ENCODE assay signal across 12 cellular contexts in genomic region chr2:183998041-183998796, GRCh38.
DNase-seq lines count a peak whose midpoint lies in the region; ATAC-seq and TF ChIP-seq lines count a peak whose summit lies in the region.
"Had no signal": no experiment of that assay in that cellular context is flagged by ENCODE, and none has a peak within 500 bp of the region (broad histone marks: within the 10 kb centered on the region; RNA-seq: fewer than 3 reads in every experiment).

No MANE protein-coding gene starts in this region.

- H3K36me3 ChIP-seq in mesendoderm (ENCODE audit: control insufficient read depth, insufficient read depth, low read length) (no peaks in the 10 kb centered on the region), left ventricle myocardium inferior (no peaks in the 10 kb centered on the region)

- H3K4me2 ChIP-seq in mesendoderm (ENCODE audit: low read length) = peak overlapping the region; percentile 1

- H3K9me3 Mint-ChIP-seq in activated T-cell treated with anti-CD3 and anti-CD28 coated beads, Interleukin-2, amount 50 U/mL, for 4 hours = peaks cover 2% of the 10 kb centered on the region

- peak overlapping the region; percentile 77 for H4K5ac ChIP-seq in mesendoderm (ENCODE audit: low read length)

- H2AK5ac ChIP-seq in mesendoderm (ENCODE audit: low read length) = peak overlapping the region; percentile 8

- peak overlapping the region; percentile 96 for H3K27ac ChIP-seq in mesendoderm (ENCODE audit: low read depth, low read length)
- H3K27ac ChIP-seq in left ventricle myocardium inferior (replicated peaks) = no peak overlapping the region

- H3K4me3 ChIP-seq in mesendoderm (ENCODE audit: low read length) = no peak overlapping the region
- no peak overlapping the region for H3K4me3 ChIP-seq in left ventricle myocardium inferior
- H3K4me3 ChIP-seq: lung had no signal

- peak overlapping the region; percentile 77 for H3K56ac ChIP-seq in mesendoderm (ENCODE audit: low read length)

- intact Hi-C loops in left ventricle myocardium inferior (cut with micrococcal nuclease) = no loop called here

- ATAC-seq in GM18907 (IDR thresholded peaks at IDR 0.05; ENCODE audit: unreplicated experiment) (peak; percentile 95), GM21825 (IDR thresholded peaks at IDR 0.05; ENCODE audit: unreplicated experiment) (peak; percentile 95), HG03280 (IDR thresholded peaks at IDR 0.05; ENCODE audit: unreplicated experiment) (peak; percentile 96)
- ATAC-seq in activated T-cell treated with anti-CD3 and anti-CD28 coated beads, Interleukin-2, amount 50 U/mL, for 4 hours = no peak

- H3K79me2 ChIP-seq in mesendoderm (ENCODE audit: control insufficient read depth, insufficient read depth, low read length) = no peaks in the 10 kb centered on the region

- no peak overlapping the region for H3K23ac ChIP-seq in mesendoderm (ENCODE audit: low read length)

- no peaks in the 10 kb centered on the region for H3K79me1 ChIP-seq in mesendoderm (ENCODE audit: low read length)

- H3K36me3 Mint-ChIP-seq in activated T-cell treated with anti-CD3 and anti-CD28 coated beads, Interleukin-2, amount 50 U/mL, for 4 hours (ENCODE audit: insufficient read depth) = no peaks in the 10 kb centered on the region

- H3K4ac ChIP-seq in mesendoderm (ENCODE audit: low read depth, low read length) = peak overlapping the region; percentile 88

- no CpG with 5 or more reads among the region's 3 CpGs for WGBS in mesendoderm (ENCODE audit: extremely low coverage, insufficient coverage, low lambda C conversion rate)

- H3K9ac ChIP-seq in mesendoderm (ENCODE audit: low read length) = peak overlapping the region; percentile 23

- DNase-seq in mesendoderm (peak; percentile 61), left ventricle myocardium inferior (no peak), NCI-H187 treated with DMSO at 0.1 percent for 48 hours (lab: John Stamatoyannopoulos, UW) (no peak)
- DNase-seq in activated CD4-positive, alpha-beta T cell treated with anti-CD3 and anti-CD28 coated beads for 48 hours = no peak
- DNase-seq in activated T-cell treated with anti-CD3 and anti-CD28 coated beads, Interleukin-2, amount 50 U/mL, for 4 hours = no peak
- DNase-seq: Caco-2, retina had no signal

- H3K27me3 ChIP-seq in mesendoderm (ENCODE audit: insufficient read depth, low read length, poor library complexity) (no peaks in the 10 kb centered on the region), left ventricle myocardium inferior (ENCODE audit: low read depth) (no peaks in the 10 kb centered on the region)

- no peak overlapping the region for H2BK15ac ChIP-seq in mesendoderm (replicated peaks; ENCODE audit: low read depth)

- no peaks in the 10 kb centered on the region for H3K9me3 ChIP-seq in left ventricle myocardium inferior (replicated peaks)
- H3K9me3 ChIP-seq: Caco-2 had no signal

- H2BK5ac ChIP-seq in mesendoderm (ENCODE audit: low read length) = peak overlapping the region; percentile 99

- no peak overlapping the region for H3K4me3 Mint-ChIP-seq in activated T-cell treated with anti-CD3 and anti-CD28 coated beads, Interleukin-2, amount 50 U/mL, for 4 hours
- H3K4me3 Mint-ChIP-seq: central memory CD8-positive, alpha-beta T cell had no signal

- peak overlapping the region; percentile 92 for H2BK120ac ChIP-seq in mesendoderm (ENCODE audit: low read depth, low read length)

- TF ChIP-seq CTCF in left ventricle myocardium inferior (IDR thresholded peaks at IDR 0.05; ENCODE audit: borderline replicate concordance) = no peak

- H3K4me1 Mint-ChIP-seq in activated T-cell treated with anti-CD3 and anti-CD28 coated beads, Interleukin-2, amount 50 U/mL, for 4 hours (ENCODE audit: low read depth) = no peaks in the 10 kb centered on the region
- H3K4me1 Mint-ChIP-seq: central memory CD8-positive, alpha-beta T cell had no signal

- H3K27me3 Mint-ChIP-seq in activated T-cell treated with anti-CD3 and anti-CD28 coated beads, Interleukin-2, amount 50 U/mL, for 4 hours (ENCODE audit: low read depth) = no peaks in the 10 kb centered on the region
- H3K27me3 Mint-ChIP-seq: central memory CD8-positive, alpha-beta T cell had no signal

- H4K8ac ChIP-seq in mesendoderm (ENCODE audit: low read depth, low read length) = no peak overlapping the region

- H3K4me1 ChIP-seq in mesendoderm (ENCODE audit: control insufficient read depth, low read depth, low read length) = peaks cover 7% of the 10 kb centered on the region
- H3K4me1 ChIP-seq in left ventricle myocardium inferior = no peaks in the 10 kb centered on the region

- peak overlapping the region; percentile 94 for H3K18ac ChIP-seq in mesendoderm (ENCODE audit: low read length)

Comparison
In these comparisons a context has a peak if more than half of its experiments do, and no peak if none do; other contexts are left out.
1. ATAC-seq: peak in GM18907 (single experiment), GM21825 (single experiment) and HG03280 (single experiment); none in activated T-cell treated with anti-CD3 and anti-CD28 coated beads, Interleukin-2, amount 50 U/mL, for 4 hours (0 of 2).